In genomic region chr3:57391767-57392166, GRCh38 we compare ENCODE assay signal across 11 cellular contexts.
"Had no signal": no experiment of that assay in that cellular context is flagged by ENCODE, and none has a peak within 500 bp of the region (broad histone marks: within the 10 kb centered on the region; RNA-seq: fewer than 3 reads in every experiment).

No MANE protein-coding gene starts in this region.

- ATAC-seq: GM23338, HCT116 had no signal

- H3K9ac ChIP-seq: GM23248 had no signal

- H3K4me1 ChIP-seq: HAP-1 had no signal

- H3K4me3 ChIP-seq: GM23248, GM23338, HAP-1 had no signal

- H2AFZ ChIP-seq: GM23248, GM23338 had no signal

- H3K4me2 ChIP-seq: GM23338 had no signal

- H3K9me3 ChIP-seq: HAP-1 had no signal

- FAIRE-seq: H1, H54 had no signal

- H3K27ac ChIP-seq: GM23248 had no signal

- DNase-seq: GM23248, GOT3, H7, H9, HCEC 1CT, HFFc6 had no signal

- H3K36me3 ChIP-seq: HAP-1 had no signal
